ENCODE assay signal across 8 cellular contexts in the genomic region with DNA sequence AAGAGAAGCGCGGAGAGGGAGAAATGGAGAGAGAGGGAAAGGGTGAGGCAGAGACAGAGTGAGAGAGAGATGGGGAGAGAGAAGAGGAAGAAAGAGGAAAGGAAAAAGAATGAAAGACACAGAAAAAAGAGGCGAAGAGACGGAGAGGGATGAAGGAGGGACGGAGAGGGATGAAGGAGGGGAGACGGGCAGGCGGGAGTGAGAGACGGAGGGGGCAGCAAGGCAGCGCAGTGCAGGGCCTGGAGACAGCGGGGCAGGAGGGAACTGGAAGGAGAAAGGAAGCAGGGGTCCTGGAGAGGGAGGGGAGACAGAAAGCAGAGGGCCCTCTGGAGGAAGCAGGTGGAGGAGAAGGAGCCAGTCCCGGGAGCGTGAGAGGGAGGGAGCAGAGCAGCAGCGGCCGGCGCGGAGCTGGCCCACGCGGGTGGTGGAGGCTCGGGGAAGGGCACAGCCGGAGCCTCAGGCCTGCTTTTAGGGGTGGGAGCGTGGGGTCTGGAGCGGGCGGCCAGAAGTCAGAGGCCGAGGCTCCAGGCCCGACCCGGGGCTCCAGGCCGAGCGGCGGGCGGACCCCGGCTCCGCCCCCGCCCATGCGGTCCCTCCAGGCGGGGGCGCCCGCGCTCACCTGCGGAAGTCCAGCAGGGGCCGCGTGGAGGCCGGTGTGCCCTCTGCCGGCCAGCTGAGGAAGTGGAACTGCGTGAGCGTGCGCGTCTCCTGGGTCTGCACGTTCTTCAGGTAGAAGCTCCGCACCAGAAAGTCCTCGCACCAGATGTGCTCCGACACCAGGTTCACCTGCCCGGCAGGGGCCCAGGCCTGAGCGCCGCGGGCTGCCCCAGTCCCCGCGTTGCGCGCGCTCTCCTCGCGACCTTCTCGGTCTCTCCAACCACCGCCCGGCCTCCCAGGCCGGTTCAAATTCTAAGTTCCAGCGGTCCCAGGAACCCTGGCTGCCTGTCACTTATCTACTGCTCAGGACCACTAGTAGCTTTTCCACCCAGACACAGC. TPM values are rescaled to one million over a fixed set of nuclear protein-coding genes. Genes with fewer than 3 reads are reported as not detected.
DNase-seq lines count a peak whose midpoint lies in the region; ATAC-seq, FAIRE-seq and TF ChIP-seq lines count a peak whose summit lies in the region.

No MANE protein-coding gene starts in this region.

- H3K9ac ChIP-seq in HUES48 (ENCODE audit: low read depth, low read length) (peak overlapping the region; percentile 85), neuronal stem cell (ENCODE audit: low read depth, low read length, poor library complexity) (peak overlapping the region; percentile 93), subcutaneous abdominal adipose tissue (ENCODE audit: low read length in 5 of 5) (peak overlapping the region; percentile 56 to 91 (median 76))

- no peak for FAIRE-seq in RCC 7860 (lab: Jason Lieb, UNC)

- H3K4ac ChIP-seq in neuronal stem cell (ENCODE audit: low read length) = no peak overlapping the region

- H3K27ac ChIP-seq in HUES48 (ENCODE audit: low read depth, low read length) (peak overlapping the region; percentile 16), foreskin keratinocyte (no peak overlapping the region), neuronal stem cell (replicated peaks; ENCODE audit: low read length) (no peak overlapping the region), subcutaneous abdominal adipose tissue (ENCODE audit: low read depth, low read length) (peak overlapping the region; percentile 60)

- H3K9me3 ChIP-seq in HUES48 (ENCODE audit: control insufficient read depth, insufficient read depth, low read length) (no peaks in the 10 kb centered on the region; the same call in 1 of the 2 replicates), neuronal stem cell (replicated peaks in 1 of 2; ENCODE audit: control insufficient read depth in 2 of 2, insufficient read depth in 1 of 2, low read depth in 1 of 2, low read length in 2 of 2) (peaks cover 0 to 2% of the 10 kb centered on the region in 2 donors), subcutaneous abdominal adipose tissue (ENCODE audit: control insufficient read depth in 5 of 5, low read length in 5 of 5) (no peaks in the 10 kb centered on the region)

- peak overlapping the region; percentile 72 for H2BK15ac ChIP-seq in neuronal stem cell (ENCODE audit: low read length)

- H3K23ac ChIP-seq in neuronal stem cell (ENCODE audit: low read depth, low read length, poor library complexity) = peak overlapping the region; percentile 44

- H2BK12ac ChIP-seq in neuronal stem cell (ENCODE audit: low read length) = no peak overlapping the region

- H4K91ac ChIP-seq in neuronal stem cell (ENCODE audit: low read depth, low read length, poor library complexity) = no peak overlapping the region

- H2AK5ac ChIP-seq in neuronal stem cell (ENCODE audit: low read depth, low read length) = no peak overlapping the region

- H3K4me1 ChIP-seq in HUES48 (ENCODE audit: control insufficient read depth, insufficient read depth, low read length) (peaks cover 6% of the 10 kb centered on the region), foreskin keratinocyte (peaks cover 3% of the 10 kb centered on the region), neuronal stem cell (ENCODE audit: control insufficient read depth in 2 of 2, insufficient read depth in 1 of 2, low read depth in 1 of 2, low read length in 2 of 2) (peaks cover 10 to 11% of the 10 kb centered on the region in 2 donors), subcutaneous abdominal adipose tissue (ENCODE audit: control insufficient read depth in 5 of 5, insufficient read depth in 5 of 5, low read length in 5 of 5) (peaks cover 0 to 30% (median 23%) of the 10 kb centered on the region in 5 donors)

- H3K18ac ChIP-seq in neuronal stem cell (ENCODE audit: low read length) = peak overlapping the region; percentile 97

- ATAC-seq in GM21390 (IDR thresholded peaks at IDR 0.05; ENCODE audit: unreplicated experiment) (peak; percentile 90), foreskin keratinocyte (peak; percentile 77)

- H2BK5ac ChIP-seq in neuronal stem cell (ENCODE audit: low read length) = peak overlapping the region; percentile 62

- peak overlapping the region; percentile 75 for H3K4me2 ChIP-seq in neuronal stem cell (ENCODE audit: insufficient read depth, low read length, poor library complexity, severe bottlenecking)

- DNase-seq in DMS114 treated with DMSO at 0.1 percent for 48 hours (lab: John Stamatoyannopoulos, UW; ENCODE audit: unreplicated experiment) (peak; percentile 60), RCC 7860 (ENCODE audit: low spot score) (peak; percentile 67), foreskin keratinocyte (peak in 1 of 2 donors; percentile 64), neuronal stem cell (ENCODE audit: low spot score) (peak; percentile 85)
- DNase-seq in activated T-helper 9 cell treated with anti-CD3 and anti-CD28 coated beads, Interleukin-2, amount 50 U/mL, for 16 hours (ENCODE audit: low read depth) = peak; percentile 84

- WGBS in neuronal stem cell (ENCODE audit: extremely low coverage in 2 of 2, insufficient read length in 2 of 2, insufficient replicate concordance in 1 of 2), 2 donors = no CpG with 5 or more reads among the region's 67 CpGs

- TF ChIP-seq CTCF in foreskin keratinocyte (conservative IDR thresholded peaks at IDR 0.05) = peak; percentile 100

- peak overlapping the region; percentile 98 for H2AFZ ChIP-seq in neuronal stem cell (ENCODE audit: low read length)

- H3K14ac ChIP-seq in neuronal stem cell (ENCODE audit: low read length) = peak overlapping the region; percentile 87

- H3K79me1 ChIP-seq in neuronal stem cell (ENCODE audit: low read depth, low read length) = no peaks in the 10 kb centered on the region

- peak overlapping the region; percentile 97 for H3K4me3 ChIP-seq in HUES48 (ENCODE audit: low read depth, low read length)
- H3K4me3 ChIP-seq in neuronal stem cell (ENCODE audit: low read length in 2 of 2) = peak overlapping the region; percentile 67 to 84
- H3K4me3 ChIP-seq in subcutaneous abdominal adipose tissue (ENCODE audit: low read depth in 1 of 5, low read length in 5 of 5) = peak overlapping the region; percentile 33 to 74 (median 64)

- H3K36me3 ChIP-seq in HUES48 (ENCODE audit: control insufficient read depth, insufficient read depth, low read length) (no peaks in the 10 kb centered on the region), neuronal stem cell (replicated peaks in 1 of 2; ENCODE audit: control insufficient read depth in 2 of 2, insufficient read depth in 2 of 2, low read length in 2 of 2) (no peaks in the 10 kb centered on the region), subcutaneous abdominal adipose tissue (ENCODE audit: control insufficient read depth in 5 of 5, insufficient read depth in 5 of 5, low read length in 5 of 5) (no peaks in the 10 kb centered on the region)

- no peak overlapping the region for H4K8ac ChIP-seq in neuronal stem cell (ENCODE audit: low read depth, low read length)

- H2BK120ac ChIP-seq in neuronal stem cell (ENCODE audit: low read depth, low read length) = no peak overlapping the region

- peaks cover 27% of the 10 kb centered on the region for H3K27me3 ChIP-seq in HUES48 (ENCODE audit: control insufficient read depth, insufficient read depth, low read length)
- peaks cover 9% of the 10 kb centered on the region for H3K27me3 ChIP-seq in foreskin keratinocyte
- peaks cover 0 to 25% (median 0%) of the 10 kb centered on the region in 3 experiments for H3K27me3 ChIP-seq in neuronal stem cell (ENCODE audit: control insufficient read depth in 3 of 3, insufficient read depth in 3 of 3, low read depth in 1 of 3, low read length in 3 of 3)
- peaks cover 0 to 10% (median 7%) of the 10 kb centered on the region in 5 donors for H3K27me3 ChIP-seq in subcutaneous abdominal adipose tissue (ENCODE audit: control insufficient read depth in 5 of 5, insufficient read depth in 4 of 5, low read length in 5 of 5)

RNA-seq across cellular contexts. Expression of a gene that starts 14.5 kb away (rescaled TPM):
- not detected in 2 replicates for total RNA-seq in foreskin keratinocyte
- not detected in 2 replicates for polyA plus RNA-seq in foreskin keratinocyte
- polyA plus RNA-seq in neuronal stem cell (2013, experiment 1 of 2) = 0.36 TPM
- 0.47 TPM for polyA plus RNA-seq in neuronal stem cell (2013, experiment 2 of 2)

RNA-seq across cellular contexts. Expression of a gene that starts 15.5 kb away (rescaled TPM):
- 27.9 and 39.2 TPM in 2 replicates for total RNA-seq in foreskin keratinocyte
- 32.3 and 48.7 TPM in 2 replicates for polyA plus RNA-seq in foreskin keratinocyte
- 39.6 TPM for polyA plus RNA-seq in neuronal stem cell (2013, experiment 1 of 2)
- polyA plus RNA-seq in neuronal stem cell (2013, experiment 2 of 2) = 39.1 TPM

RNA-seq across cellular contexts. Expression of a gene that starts 37.9 kb away (rescaled TPM):
- total RNA-seq in foreskin keratinocyte = not detected in 2 replicates
- not detected in 2 replicates for polyA plus RNA-seq in foreskin keratinocyte
- not detected for polyA plus RNA-seq in neuronal stem cell (2013, experiment 1 of 2)
- not detected for polyA plus RNA-seq in neuronal stem cell (2013, experiment 2 of 2)

RNA-seq across cellular contexts. Expression of a gene that starts 40.9 kb away (rescaled TPM):
- total RNA-seq in foreskin keratinocyte = 271 and 318 TPM in 2 replicates
- polyA plus RNA-seq in foreskin keratinocyte = 451 and 562 TPM in 2 replicates
- 0.42 TPM for polyA plus RNA-seq in neuronal stem cell (2013, experiment 1 of 2)
- 0.78 TPM for polyA plus RNA-seq in neuronal stem cell (2013, experiment 2 of 2)

RNA-seq across cellular contexts. Expression of a gene that starts 41.6 kb away (rescaled TPM):
- total RNA-seq in foreskin keratinocyte = not detected in 2 replicates
- 0.07 TPM in 1 of 2 replicates, not detected in the other for polyA plus RNA-seq in foreskin keratinocyte
- not detected for polyA plus RNA-seq in neuronal stem cell (2013, experiment 1 of 2)
- not detected for polyA plus RNA-seq in neuronal stem cell (2013, experiment 2 of 2)

Comparison
In these comparisons a context has a peak if more than half of its experiments do, and no peak if none do; other contexts are left out.
1. H3K27ac ChIP-seq: peak in HUES48 (single experiment) and subcutaneous abdominal adipose tissue (single experiment); none in foreskin keratinocyte (single experiment) and neuronal stem cell (single experiment).
2. Peak in every context shown above with its lines, with median percentiles within 50 percentile points of each other: H3K4me3 ChIP-seq and H3K9ac ChIP-seq.